Comparison of ENCODE assay signal across 8 cellular contexts in genomic region chr1:33181038-33181861, GRCh38. TPM values are rescaled to one million over a fixed set of nuclear protein-coding genes. Genes with fewer than 3 reads are reported as not detected.
DNase-seq lines count a peak whose midpoint lies in the region; ATAC-seq, FAIRE-seq and TF ChIP-seq lines count a peak whose summit lies in the region.

No MANE protein-coding gene starts in this region.

- no peak for FAIRE-seq in kidney (lab: Jason Lieb, UNC)

- H3K36me3 Mint-ChIP-seq in MCF 10A (ENCODE audit: insufficient read depth, unreplicated experiment), result no peaks in the 10 kb centered on the region

- peak overlapping the region; percentile 13 to 29 for H3K27ac ChIP-seq in kidney (ENCODE audit: low read depth in 2 of 2, low read length in 2 of 2)

- H3K4me1 Mint-ChIP-seq in MCF 10A (ENCODE audit: insufficient read depth, unreplicated experiment), result peaks cover 8% of the 10 kb centered on the region

- no peak overlapping the region for H3K9ac ChIP-seq in kidney (ENCODE audit: low read length in 2 of 2)

- DNase-seq in Ammon's horn (ENCODE audit: low spot score) (peak; percentile 35), HT-29 (ENCODE audit: low spot score) (peak; percentile 32), SW 1271 (lab: John Stamatoyannopoulos, UW) (peak; percentile 15 to 33), MCF 10A (ENCODE audit: unreplicated experiment) (peak; percentile 38), kidney (peak; percentile 89), NCI-H2107 treated with DMSO at 0.1 percent for 48 hours (lab: John Stamatoyannopoulos, UW; ENCODE audit: unreplicated experiment) (no peak)
- DNase-seq in stimulated activated CD4-positive, alpha-beta T cell treated with anti-CD3 and anti-CD28 coated beads, Interleukin-1b, Interleukin-23, amount 100 ng/mL, for 4 hours (ENCODE audit: low read depth in 2 of 2), result peak; percentile 1 to 22

- H3K27me3 Mint-ChIP-seq in MCF 10A (ENCODE audit: insufficient read depth, unreplicated experiment), result no peaks in the 10 kb centered on the region

- H3K27ac Mint-ChIP-seq in MCF 10A (ENCODE audit: low read depth, unreplicated experiment), result no peak overlapping the region

- intact Hi-C loops in MCF 10A (cut with micrococcal nuclease), result loop anchor here (5.0 kb wide), 1 partner anchor 54 kb away; no protein-coding TSS in a partner anchor
- intact Hi-C loops in kidney (cut with DNase I), result no loop called here

- TF ChIP-seq CTCF in MCF 10A (IDR thresholded peaks at IDR 0.05; ENCODE audit: unreplicated experiment) (no peak), kidney (IDR thresholded peaks at IDR 0.05; ENCODE audit: borderline replicate concordance, extremely low read depth, insufficient read depth) (no peak)

- H3K4me1 ChIP-seq in kidney (ENCODE audit: control insufficient read depth in 1 of 2, insufficient read depth in 1 of 2, low read depth in 1 of 2, low read length in 2 of 2), result peaks cover 9 to 17% of the 10 kb centered on the region in 2 donors

- H3K36me3 ChIP-seq in kidney (ENCODE audit: control insufficient read depth in 1 of 2, insufficient read depth in 2 of 2, low read length in 2 of 2), result no peaks in the 10 kb centered on the region

- no peaks in the 10 kb centered on the region for H3K9me3 ChIP-seq in kidney (ENCODE audit: control insufficient read depth in 1 of 2, low read length in 2 of 2)

- ATAC-seq in GM19351 (IDR thresholded peaks at IDR 0.05; ENCODE audit: unreplicated experiment), result peak; percentile 19

- no peaks in the 10 kb centered on the region for H3K9me3 Mint-ChIP-seq in MCF 10A (ENCODE audit: unreplicated experiment)

- POLR2A ChIA-PET in MCF 10A (lab: Yijun Ruan, JAX), result interaction anchor here (0.6 to 2.0 kb wide), 13 partner anchors 13 to 290 kb away, joined by 3 to 13 read pairs (median 5); no protein-coding TSS in a partner anchor

- CTCF ChIA-PET in MCF 10A (lab: Yijun Ruan, JAX), result interaction anchor here (0.6 to 1.6 kb wide), 11 partner anchors 10 to 1511 kb away, joined by 3 to 12 read pairs (median 3); partner anchors contain the start of gene TMEM39B

- BruUV-seq in MCF 10A (replicated peaks; lab: Mats Ljungman, UMichigan), result no TSS peak

- H3K4me3 ChIP-seq in kidney (ENCODE audit: low read length in 2 of 2), result peak overlapping the region; percentile 66 to 70

- H3K4me3 Mint-ChIP-seq in MCF 10A (ENCODE audit: unreplicated experiment), result peak overlapping the region; percentile 77

RNA-seq across cellular contexts. Expression of gene TRIM62, which starts 0.6 kb away (rescaled TPM):
- 5.3 and 7.7 TPM in 2 replicates for total RNA-seq in HT-29 (2014; rRNA removed; shearing (Covaris generic))
- total RNA-seq in MCF 10A (2022) (2.4 and 2.8 TPM in 2 replicates), kidney (6.2 TPM)
- polyA plus RNA-seq in kidney (ENCODE audit: insufficient read depth, low read depth, low replicate concordance), result 3.2 TPM
